Comparison of ENCODE assay signal across 24 cellular contexts in genomic region chr2:135647836-135648579, GRCh38.
"Had no signal": no experiment of that assay in that cellular context is flagged by ENCODE, and none has a peak within 500 bp of the region (broad histone marks: within the 10 kb centered on the region; RNA-seq: fewer than 3 reads in every experiment).

No MANE protein-coding gene starts in this region.

- FAIRE-seq: urothelium cell line had no signal

- H3K9me3 ChIP-seq: breast epithelium, heart left ventricle, lower lobe of right lung, mucosa of descending colon, thoracic aorta had no signal

- H3K9me3 Mint-ChIP-seq: activated naive CD4-positive, alpha-beta T cell treated with anti-CD3 and anti-CD28 coated beads, Interleukin-2, amount 10 ng/mL, durations not matched to agents 7 days and 5 days; natural killer cell treated with Interleukin-12 subunit alpha and Interleukin-12 subunit beta and Interleukin-15 and Interleukin-18, amount 100 ng/mL, for 72 hours; T-helper 2 cell treated with Interferon-gamma antibody and Interleukin-4, amounts not matched to agents 5 μg/mL and 100 μg/mL, for 36 hours had no signal

- H3K27ac Mint-ChIP-seq: activated naive CD4-positive, alpha-beta T cell treated with anti-CD3 and anti-CD28 coated beads, Interleukin-2, amount 10 ng/mL, durations not matched to agents 7 days and 5 days; natural killer cell treated with Interleukin-12 subunit alpha and Interleukin-12 subunit beta and Interleukin-15 and Interleukin-18, amount 100 ng/mL, for 72 hours; T-helper 2 cell treated with Interferon-gamma antibody and Interleukin-4, amounts not matched to agents 5 μg/mL and 100 μg/mL, for 36 hours had no signal

- H3K27me3 Mint-ChIP-seq: activated naive CD4-positive, alpha-beta T cell treated with anti-CD3 and anti-CD28 coated beads, Interleukin-2, amount 10 ng/mL, durations not matched to agents 7 days and 5 days; natural killer cell treated with Interleukin-12 subunit alpha and Interleukin-12 subunit beta and Interleukin-15 and Interleukin-18, amount 100 ng/mL, for 72 hours had no signal

- H3K4me3 Mint-ChIP-seq: activated naive CD4-positive, alpha-beta T cell treated with anti-CD3 and anti-CD28 coated beads, Interleukin-2, amount 10 ng/mL, durations not matched to agents 7 days and 5 days; natural killer cell treated with Interleukin-12 subunit alpha and Interleukin-12 subunit beta and Interleukin-15 and Interleukin-18, amount 100 ng/mL, for 72 hours; T-helper 2 cell treated with Interferon-gamma antibody and Interleukin-4, amounts not matched to agents 5 μg/mL and 100 μg/mL, for 36 hours had no signal

- H3K36me3 ChIP-seq: breast epithelium had no signal

- H3K27me3 ChIP-seq: breast epithelium, heart left ventricle had no signal

- H3K4me3 ChIP-seq: breast epithelium, heart left ventricle, lower lobe of right lung, mucosa of descending colon, thoracic aorta had no signal

- H3K27ac ChIP-seq: breast epithelium, heart left ventricle, lower lobe of right lung, thoracic aorta, VCaP had no signal

- H3K4me1 ChIP-seq: breast epithelium, heart left ventricle, lower lobe of right lung had no signal

- DNase-seq: activated CD4-positive, alpha-beta T cell treated with anti-CD3 and anti-CD28 coated beads for 4 hours; activated CD4-positive, alpha-beta T cell treated with anti-CD3 and anti-CD28 coated beads, Interleukin-2, amount 50 U/mL, for 48 hours; activated CD8-positive, alpha-beta memory T cell treated with anti-CD3 and anti-CD28 coated beads for 24 hours; activated effector memory CD4-positive, alpha-beta T cell treated with Interleukin-2 at 50 U/mL for 16 hours; activated naive CD4-positive, alpha-beta T cell treated with anti-CD3 and anti-CD28 coated beads, Interleukin-2, amount 10 ng/mL, durations not matched to agents 7 days and 5 days; amygdala; central memory CD4-positive, alpha-beta T cell; foreskin fibroblast; heart left ventricle; kidney glomerular epithelial cell; lower lobe of right lung; mesendoderm; mucosa of descending colon; right cardiac atrium; stimulated activated CD4-positive, alpha-beta T cell treated with anti-CD3 and anti-CD28 coated beads, Interleukin-4, amount 100 ng/mL, for 1 hour; stimulated activated naive CD8-positive, alpha-beta T cell treated with anti-CD3 and anti-CD28 coated beads, Interleukin-15, Interleukin-2, amounts not matched to agents 100 U/mL and 50 U/mL, for 24 hours; T-helper 1 cell; trophoblast cell had no signal
